1 cellular context compared by ENCODE assay signal in the genomic region with DNA sequence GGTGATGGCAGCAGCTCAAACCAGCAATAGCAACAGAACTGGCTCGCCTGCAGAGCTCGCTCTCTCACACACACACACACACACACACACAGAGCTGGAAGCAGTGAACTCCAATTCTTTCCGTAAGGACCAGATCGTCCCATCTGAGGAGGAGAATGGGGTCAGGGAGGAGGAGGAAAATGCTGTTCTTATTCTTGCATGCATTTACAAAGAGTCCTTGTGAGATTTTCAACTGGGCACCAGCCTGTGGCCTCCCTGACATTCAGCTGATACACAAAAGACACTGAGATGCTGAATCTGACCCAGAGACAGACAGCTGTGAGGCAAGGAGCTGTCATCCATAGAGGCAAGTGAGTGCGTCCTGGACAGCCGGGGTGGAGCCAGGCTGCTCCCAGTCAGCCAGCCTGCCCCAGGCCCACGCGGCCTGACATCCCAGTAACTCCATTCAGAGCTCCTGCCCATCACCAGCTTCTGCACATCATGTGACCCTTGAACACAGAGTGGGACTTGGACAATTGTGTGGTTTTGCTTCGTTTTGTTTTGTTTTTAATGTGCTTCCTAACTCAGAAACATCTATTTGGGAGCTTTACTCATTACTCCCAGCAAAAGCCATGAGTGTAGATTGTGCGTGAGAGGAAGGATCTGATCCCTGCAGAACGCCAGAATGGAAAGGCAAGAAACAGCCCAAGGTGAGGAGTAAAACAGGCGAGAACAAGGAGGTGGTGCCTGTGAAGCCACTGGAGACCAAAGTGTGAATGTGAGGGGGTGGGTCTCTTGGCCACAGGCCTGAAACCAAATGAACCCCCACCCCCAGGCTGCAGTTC.
TF ChIP-seq lines count a peak whose summit lies in the region.

No MANE protein-coding gene starts in this region.

TF ChIP-seq in WTC11, 78 proteins besides CTCF, POLR2A, EP300 and RAD21 (continued from another document):
- TF ChIP-seq NFYB (CRISPR knock-in tag; conservative IDR thresholded peaks at IDR 0.05; ENCODE audit: low read depth): no peak
- no peak for TF ChIP-seq NR2C2 (CRISPR knock-in tag; IDR thresholded peaks at IDR 0.05)
- TF ChIP-seq ZNF232 (CRISPR knock-in tag; IDR thresholded peaks at IDR 0.05): no peak
- TF ChIP-seq, protein P1, sequence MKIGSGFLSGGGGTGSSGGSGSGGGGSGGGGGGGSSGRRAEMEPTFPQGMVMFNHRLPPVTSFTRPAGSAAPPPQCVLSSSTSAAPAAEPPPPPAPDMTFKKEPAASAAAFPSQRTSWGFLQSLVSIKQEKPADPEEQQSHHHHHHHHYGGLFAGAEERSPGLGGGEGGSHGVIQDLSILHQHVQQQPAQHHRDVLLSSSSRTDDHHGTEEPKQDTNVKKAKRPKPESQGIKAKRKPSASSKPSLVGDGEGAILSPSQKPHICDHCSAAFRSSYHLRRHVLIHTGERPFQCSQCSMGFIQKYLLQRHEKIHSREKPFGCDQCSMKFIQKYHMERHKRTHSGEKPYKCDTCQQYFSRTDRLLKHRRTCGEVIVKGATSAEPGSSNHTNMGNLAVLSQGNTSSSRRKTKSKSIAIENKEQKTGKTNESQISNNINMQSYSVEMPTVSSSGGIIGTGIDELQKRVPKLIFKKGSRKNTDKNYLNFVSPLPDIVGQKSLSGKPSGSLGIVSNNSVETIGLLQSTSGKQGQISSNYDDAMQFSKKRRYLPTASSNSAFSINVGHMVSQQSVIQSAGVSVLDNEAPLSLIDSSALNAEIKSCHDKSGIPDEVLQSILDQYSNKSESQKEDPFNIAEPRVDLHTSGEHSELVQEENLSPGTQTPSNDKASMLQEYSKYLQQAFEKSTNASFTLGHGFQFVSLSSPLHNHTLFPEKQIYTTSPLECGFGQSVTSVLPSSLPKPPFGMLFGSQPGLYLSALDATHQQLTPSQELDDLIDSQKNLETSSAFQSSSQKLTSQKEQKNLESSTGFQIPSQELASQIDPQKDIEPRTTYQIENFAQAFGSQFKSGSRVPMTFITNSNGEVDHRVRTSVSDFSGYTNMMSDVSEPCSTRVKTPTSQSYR (CRISPR knock-in tag; IDR thresholded peaks at IDR 0.05): no peak
- no peak for TF ChIP-seq USF1 (CRISPR knock-in tag; IDR thresholded peaks at IDR 0.05)
- TF ChIP-seq, protein P2, sequence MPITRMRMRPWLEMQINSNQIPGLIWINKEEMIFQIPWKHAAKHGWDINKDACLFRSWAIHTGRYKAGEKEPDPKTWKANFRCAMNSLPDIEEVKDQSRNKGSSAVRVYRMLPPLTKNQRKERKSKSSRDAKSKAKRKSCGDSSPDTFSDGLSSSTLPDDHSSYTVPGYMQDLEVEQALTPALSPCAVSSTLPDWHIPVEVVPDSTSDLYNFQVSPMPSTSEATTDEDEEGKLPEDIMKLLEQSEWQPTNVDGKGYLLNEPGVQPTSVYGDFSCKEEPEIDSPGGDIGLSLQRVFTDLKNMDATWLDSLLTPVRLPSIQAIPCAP (CRISPR knock-in tag; IDR thresholded peaks at IDR 0.05): no peak
